ENCODE assay signal across 26 cellular contexts in the genomic region with DNA sequence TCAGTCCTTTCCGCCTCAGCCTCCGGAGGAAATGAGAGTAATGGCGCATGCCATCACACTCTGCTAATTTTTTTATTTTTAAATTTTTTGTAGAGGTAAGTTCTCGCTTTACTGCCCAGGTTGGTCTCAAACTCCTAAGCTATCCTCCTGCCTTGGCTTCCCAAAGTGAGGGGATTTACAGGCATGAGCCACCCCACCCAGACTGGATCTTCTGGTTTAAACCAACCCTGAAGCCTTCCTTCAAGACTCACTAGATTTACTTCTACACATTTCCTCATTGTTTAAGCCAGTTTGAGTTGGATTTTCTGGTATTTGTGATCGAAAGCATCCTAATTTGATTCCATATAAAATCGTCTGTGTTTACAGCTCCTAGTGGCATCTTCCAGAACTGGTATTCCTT. TPM values are rescaled to one million over a fixed set of nuclear protein-coding genes. Genes with fewer than 3 reads are reported as not detected.
DNase-seq lines count a peak whose midpoint lies in the region; ATAC-seq, FAIRE-seq and TF ChIP-seq lines count a peak whose summit lies in the region.
"Had no signal": no experiment of that assay in that cellular context is flagged by ENCODE, and none has a peak within 500 bp of the region (broad histone marks: within the 10 kb centered on the region; RNA-seq: fewer than 3 reads in every experiment).

No MANE protein-coding gene starts in this region.

- no peaks in the 10 kb centered on the region for H3K27me3 Mint-ChIP-seq in neural crest cell (ENCODE audit: low read depth)
- H3K27me3 Mint-ChIP-seq: IgD-negative memory B cell had no signal

- TF ChIP-seq RAD21 in K562 (CRISPR knock-in tag; conservative IDR thresholded peaks at IDR 0.05 in 1 of 2, IDR thresholded peaks at IDR 0.05 in 1 of 2) = no peak

- FAIRE-seq in K562 (lab: Jason Lieb, UNC) = no peak
- FAIRE-seq: A204.1, G401.6, GM12892, GM19239, HepG2 had no signal

- no peaks in the 10 kb centered on the region for H3K4me1 ChIP-seq in K562 (replicated peaks in 1 of 2; ENCODE audit: control insufficient read depth in 2 of 2, insufficient read depth in 2 of 2, low read length in 2 of 2)

- no peaks in the 10 kb centered on the region for H3K36me3 ChIP-seq in K562 (ENCODE audit: control insufficient read depth, insufficient read depth, low read length)
- H3K36me3 ChIP-seq: BE2C had no signal

- ATAC-seq in K562 (no peak), HG02973 (IDR thresholded peaks at IDR 0.05; ENCODE audit: unreplicated experiment) (no peak), GM18517 (IDR thresholded peaks at IDR 0.05; ENCODE audit: unreplicated experiment) (no peak)
- ATAC-seq: HCT116, HepG2 had no signal

- no peaks in the 10 kb centered on the region for H4K20me1 ChIP-seq in K562 (replicated peaks; ENCODE audit: control insufficient read depth, insufficient read depth, low read length)

- H3K4me1 Mint-ChIP-seq in neural crest cell = peaks cover 9% of the 10 kb centered on the region
- H3K4me1 Mint-ChIP-seq: CD4-positive, CD25-positive, alpha-beta regulatory T cell; CD8-positive, alpha-beta memory T cell had no signal

- H2AFZ ChIP-seq in K562 (ENCODE audit: low read depth, low read length) = peak overlapping the region; percentile 53; the same call in 1 of the 2 replicates
- H2AFZ ChIP-seq: GM23248 had no signal

- TF ChIP-seq POLR2A in K562 (conservative IDR thresholded peaks at IDR 0.05) = no peak

- H3K4me3 ChIP-seq in K562 (no peak overlapping the region), epithelial cell of esophagus (ENCODE audit: low read length) (no peak overlapping the region)
- H3K4me3 ChIP-seq: GM23248 had no signal

- no peak overlapping the region for H3K27ac Mint-ChIP-seq in neural crest cell (ENCODE audit: unreplicated experiment)
- H3K27ac Mint-ChIP-seq: CD4-positive, CD25-positive, alpha-beta regulatory T cell; IgD-negative memory B cell had no signal

- BruUV-seq in K562 (replicated peaks; lab: Mats Ljungman, UMichigan) = no TSS peak

- WGBS in K562 (ENCODE audit: insufficient coverage, low coverage, missing lambda C conversion rate) = 46% methylated on average over 6 of the region's 6 CpGs

- no peaks in the 10 kb centered on the region for H3K36me3 Mint-ChIP-seq in neural crest cell (ENCODE audit: low read depth)
- H3K36me3 Mint-ChIP-seq: CD4-positive, CD25-positive, alpha-beta regulatory T cell; CD8-positive, alpha-beta memory T cell had no signal

- in situ Hi-C loops in K562 (cut with MboI) = no loop called here

- no peak overlapping the region for H3K9ac ChIP-seq in K562 (ENCODE audit: insufficient read depth in 1 of 2, low read depth in 2 of 2, low read length in 2 of 2)
- H3K9ac ChIP-seq: GM23248 had no signal

- no peak for TF ChIP-seq EP300 in K562 (IDR thresholded peaks at IDR 0.05; ENCODE audit: low read length)

- H3K9me1 ChIP-seq in K562 (ENCODE audit: control insufficient read depth, insufficient read depth, low read length) = no peaks in the 10 kb centered on the region

- CTCF ChIA-PET in K562 (lab: Yijun Ruan, JAX; ENCODE audit: low intra/inter-chr PET ratio) = no interaction called here

- TF ChIP-seq CTCF in K562 (IDR thresholded peaks at IDR 0.05 in 2 of 3, conservative IDR thresholded peaks at IDR 0.05 in 1 of 3; ENCODE audit: insufficient read depth in 2 of 3, low read depth in 1 of 3, low read length in 3 of 3) (no peak), epithelial cell of esophagus (IDR thresholded peaks at IDR 0.05; ENCODE audit: insufficient read depth, low read depth, low read length, missing control alignments) (no peak), neural crest cell (conservative IDR thresholded peaks at IDR 0.05) (peak; percentile 42), GM10266 (IDR thresholded peaks at IDR 0.05; ENCODE audit: control insufficient read depth, insufficient read depth, low read depth, missing control alignments) (no peak)

- no peaks in the 10 kb centered on the region for H3K9me3 ChIP-seq in K562 (replicated peaks; ENCODE audit: control insufficient read depth, insufficient read depth, low read depth, low read length)
- H3K9me3 ChIP-seq: BE2C had no signal

- no peaks in the 10 kb centered on the region for H3K9me3 Mint-ChIP-seq in neural crest cell
- H3K9me3 Mint-ChIP-seq: CD8-positive, alpha-beta memory T cell; IgD-negative memory B cell had no signal

- peaks cover 2 to 3% of the 10 kb centered on the region in 2 experiments; a peak in 1 of 5 replicates for H3K27me3 ChIP-seq in K562 (ENCODE audit: control insufficient read depth in 2 of 2, insufficient read depth in 2 of 2, low read length in 2 of 2)
- H3K27me3 ChIP-seq: BE2C had no signal

- no peak overlapping the region for H3K4me2 ChIP-seq in K562 (ENCODE audit: insufficient read depth, low read length)

- H3K27ac ChIP-seq in K562 (ENCODE audit: extremely low read depth, low read depth, low read length) = no peak overlapping the region
- H3K27ac ChIP-seq: GM23248 had no signal

- intact Hi-C loops in K562 (cut with micrococcal nuclease) = no loop called here

- no peak for DNase-seq in K562 (ENCODE audit: extremely low read depth in 1 of 4, low spot score in 3 of 4)
- peak; percentile 52 for DNase-seq in epithelial cell of esophagus (ENCODE audit: low read depth)
- DNase-seq in neural crest cell (ENCODE audit: low read depth, low spot score) = no peak
- DNase-seq in GM10266 (ENCODE audit: extremely low spot score) = no peak
- DNase-seq: ACHN; BE2C; C1 segment of cervical spinal cord; CD4-positive, CD25-positive, alpha-beta regulatory T cell; CD8-positive, alpha-beta memory T cell; COR-L47; DMS 273 treated with DMSO at 0.1 percent for 48 hours; DMS53; DND-41; EL; GM23248; H7; KG1 had no signal

- H3K79me2 ChIP-seq in K562 (ENCODE audit: control insufficient read depth, insufficient read depth, low read length) = no peaks in the 10 kb centered on the region

- POLR2A ChIA-PET in K562 (lab: Yijun Ruan, JAX) = interaction anchor here (0.9 to 1.3 kb wide), 6 partner anchors 9 to 102 kb away, joined by 3 to 4 read pairs (median 3); no protein-coding TSS in a partner anchor

- H3K4me3 Mint-ChIP-seq in neural crest cell = no peak overlapping the region
- H3K4me3 Mint-ChIP-seq: CD4-positive, CD25-positive, alpha-beta regulatory T cell; CD8-positive, alpha-beta memory T cell; IgD-negative memory B cell had no signal

TF ChIP-seq in K562, 482 proteins besides CTCF, POLR2A, EP300 and RAD21:
- TF ChIP-seq BMI1 (IDR thresholded peaks at IDR 0.05; ENCODE audit: low read length) (no peak), THRAP3 (IDR thresholded peaks at IDR 0.05; ENCODE audit: borderline replicate concordance) (no peak), RUNX1 (IDR thresholded peaks at IDR 0.05; ENCODE audit: low read depth) (no peak)
- TF ChIP-seq, protein P1, sequence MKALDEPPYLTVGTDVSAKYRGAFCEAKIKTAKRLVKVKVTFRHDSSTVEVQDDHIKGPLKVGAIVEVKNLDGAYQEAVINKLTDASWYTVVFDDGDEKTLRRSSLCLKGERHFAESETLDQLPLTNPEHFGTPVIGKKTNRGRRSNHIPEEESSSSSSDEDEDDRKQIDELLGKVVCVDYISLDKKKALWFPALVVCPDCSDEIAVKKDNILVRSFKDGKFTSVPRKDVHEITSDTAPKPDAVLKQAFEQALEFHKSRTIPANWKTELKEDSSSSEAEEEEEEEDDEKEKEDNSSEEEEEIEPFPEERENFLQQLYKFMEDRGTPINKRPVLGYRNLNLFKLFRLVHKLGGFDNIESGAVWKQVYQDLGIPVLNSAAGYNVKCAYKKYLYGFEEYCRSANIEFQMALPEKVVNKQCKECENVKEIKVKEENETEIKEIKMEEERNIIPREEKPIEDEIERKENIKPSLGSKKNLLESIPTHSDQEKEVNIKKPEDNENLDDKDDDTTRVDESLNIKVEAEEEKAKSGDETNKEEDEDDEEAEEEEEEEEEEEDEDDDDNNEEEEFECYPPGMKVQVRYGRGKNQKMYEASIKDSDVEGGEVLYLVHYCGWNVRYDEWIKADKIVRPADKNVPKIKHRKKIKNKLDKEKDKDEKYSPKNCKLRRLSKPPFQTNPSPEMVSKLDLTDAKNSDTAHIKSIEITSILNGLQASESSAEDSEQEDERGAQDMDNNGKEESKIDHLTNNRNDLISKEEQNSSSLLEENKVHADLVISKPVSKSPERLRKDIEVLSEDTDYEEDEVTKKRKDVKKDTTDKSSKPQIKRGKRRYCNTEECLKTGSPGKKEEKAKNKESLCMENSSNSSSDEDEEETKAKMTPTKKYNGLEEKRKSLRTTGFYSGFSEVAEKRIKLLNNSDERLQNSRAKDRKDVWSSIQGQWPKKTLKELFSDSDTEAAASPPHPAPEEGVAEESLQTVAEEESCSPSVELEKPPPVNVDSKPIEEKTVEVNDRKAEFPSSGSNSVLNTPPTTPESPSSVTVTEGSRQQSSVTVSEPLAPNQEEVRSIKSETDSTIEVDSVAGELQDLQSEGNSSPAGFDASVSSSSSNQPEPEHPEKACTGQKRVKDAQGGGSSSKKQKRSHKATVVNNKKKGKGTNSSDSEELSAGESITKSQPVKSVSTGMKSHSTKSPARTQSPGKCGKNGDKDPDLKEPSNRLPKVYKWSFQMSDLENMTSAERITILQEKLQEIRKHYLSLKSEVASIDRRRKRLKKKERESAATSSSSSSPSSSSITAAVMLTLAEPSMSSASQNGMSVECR (CRISPR knock-in tag; IDR thresholded peaks at IDR 0.05) = no peak

RNA-seq across cellular contexts. Expression of a gene that starts 23.1 kb away (rescaled TPM):
- total RNA-seq in K562 (2011; cell fraction: chromatin; rRNA removed; ENCODE audit: low replicate concordance) = 94.8 and 259 TPM in 2 replicates
- 49.9 and 60.1 TPM in 2 replicates for total RNA-seq in K562 (2011; cell fraction: nucleolus; rRNA removed)
- 124 and 178 TPM in 2 replicates for total RNA-seq in K562 (2011; cell fraction: nucleoplasm; rRNA removed)
- total RNA-seq in K562 (2014; rRNA removed) (11.6 and 14.9 TPM in 2 replicates), K562 (2014; rRNA removed; fragmentation: Illumina TruSeq; extraction: Trizol) (17.2 and 18.8 TPM in 2 replicates), K562 (2015; rRNA removed; fragmentation: Illumina TruSeq; extraction: Trizol) (14.4 and 16.0 TPM in 2 replicates), K562 (2021) (52.2 and 55.7 TPM in 2 replicates), neural crest cell (71.8 and 74.3 TPM in 2 replicates)
- polyA plus RNA-seq in K562 (2011; rRNA removed) (27.3 and 33.9 TPM in 2 replicates), K562 (2014; fragmentation: Illumina TruSeq; extraction: Trizol) (44.2 and 48.2 TPM in 2 replicates), K562 (2014; fragmentation: Nextera tagmentation; extraction: Ambion mirVana) (1 to 10 TPM; 2.3 to 5.1 TPM), K562 (2014; rRNA removed) (28.3 and 30.3 TPM in 2 replicates)
- 13.0 and 21.8 TPM in 2 replicates for polyA plus RNA-seq in K562 (2011; cell fraction: cytosol; rRNA removed)
- polyA plus RNA-seq in K562 (2011; cell fraction: nucleus; rRNA removed) = 85.0 and 99.6 TPM in 2 replicates
- polyA plus RNA-seq in K562 (2012) = 28.1 and 29.3 TPM in 2 replicates
- 34.5 and 35.1 TPM in 2 replicates for polyA minus RNA-seq in K562 (2011; rRNA and poly(A)+ RNA removed)
- 24.8 and 25.2 TPM in 2 replicates for polyA minus RNA-seq in K562 (2011; cell fraction: cytosol; rRNA and poly(A)+ RNA removed)
- 71.0 and 80.2 TPM in 2 replicates for polyA minus RNA-seq in K562 (2011; cell fraction: nucleus; rRNA and poly(A)+ RNA removed)
